8 cellular contexts compared by ENCODE assay signal in genomic region chr2:214410918-214411554, GRCh38. TPM values are rescaled to one million over a fixed set of nuclear protein-coding genes. Genes with fewer than 3 reads are reported as not detected.
A peak's percentile ranks its signal among the peaks of the same experiment; 100 is the strongest.
DNase-seq lines count a peak whose midpoint lies in the region; ATAC-seq and TF ChIP-seq lines count a peak whose summit lies in the region.

VWC2L (plus strand) TSS chr2:214411054; CDS start chr2:214414194, 3,140 bp downstream.

- no peaks in the 10 kb centered on the region for H3K36me3 ChIP-seq in stomach

- no peak within 1 kb of the TSS for H3K27ac ChIP-seq in 22Rv1
- no peak within 1 kb of the TSS for H3K27ac ChIP-seq in RWPE1
- H3K27ac ChIP-seq in stomach, result no peak within 1 kb of the TSS

- 14 to 17% (median 16%) methylated on average over 19 of the region's 19 CpGs for WGBS in stomach, 5 donors

- no peaks in the 10 kb centered on the region for H3K4me1 ChIP-seq in stomach

- DNase-seq in GM12865 (ENCODE audit: low read depth), result peak; percentile 67
- DNase-seq in Jurkat, Clone E6-1 (ENCODE audit: low read depth, low spot score), result peak; percentile 44
- DNase-seq in RWPE1 (ENCODE audit: low spot score), result peak; percentile 57
- DNase-seq in cardiac fibroblast (ENCODE audit: low read depth in 2 of 2), result peak; percentile 75 to 76
- peak; percentile 73 for DNase-seq in kidney tubule cell (ENCODE audit: low spot score)
- peak; percentile 37 for DNase-seq in stomach

- POLR2A ChIA-PET in RWPE1 (lab: Yijun Ruan, JAX; ENCODE audit: low non-redundant PET), result no interaction called here

- no peak for ATAC-seq in GM19397 (IDR thresholded peaks at IDR 0.05; ENCODE audit: unreplicated experiment)

- H3K27me3 ChIP-seq in stomach, result no peaks in the 10 kb centered on the region

- no peaks in the 10 kb centered on the region for H3K9me3 ChIP-seq in stomach

- TF ChIP-seq CTCF in 22Rv1 (IDR thresholded peaks at IDR 0.05), result 0 out of 2 replicates have a peak, but pooled peaks have one; percentile 29
- TF ChIP-seq CTCF in GM12865 (IDR thresholded peaks at IDR 0.05; ENCODE audit: insufficient read depth, low read depth, low read length, missing control alignments), result no peak
- no peak for TF ChIP-seq CTCF in RWPE1 (conservative IDR thresholded peaks at IDR 0.05; ENCODE audit: low read depth)
- no peak for TF ChIP-seq CTCF in cardiac fibroblast (IDR thresholded peaks at IDR 0.05; ENCODE audit: low read depth, low read length)
- TF ChIP-seq CTCF in stomach (IDR thresholded peaks at IDR 0.05), result no peak

- H3K4me3 ChIP-seq in GM12865 (ENCODE audit: low read depth, low read length) (no peak within 1 kb of the TSS), cardiac fibroblast (replicated peaks in 1 of 2; ENCODE audit: low read depth in 2 of 2, low read length in 2 of 2) (no peak within 1 kb of the TSS), stomach (no peak within 1 kb of the TSS)
- H3K4me3 ChIP-seq in Jurkat, Clone E6-1 (ENCODE audit: low read length), result no peak within 1 kb of the TSS

- CTCF ChIA-PET in RWPE1 (lab: Yijun Ruan, JAX), result no interaction called here

- no peak for TF ChIP-seq POLR2A in stomach (IDR thresholded peaks at IDR 0.05)

- intact Hi-C loops in stomach (cut with DNase I; ENCODE audit: low total_unique reads), result no loop called here

- no peak for TF ChIP-seq EP300 in stomach (IDR thresholded peaks at IDR 0.05)

RNA-seq across cellular contexts. Expression of gene VWC2L, which starts in this region (rescaled TPM):
- not detected for polyA plus RNA-seq in Jurkat, Clone E6-1 (2012; ENCODE audit: insufficient read depth, insufficient read length)
- under 1 TPM in 1 of 5 donors, not detected in 4; 0.55 TPM for total RNA-seq in stomach
- not detected for polyA plus RNA-seq in stomach

Comparison
In these comparisons a context has a peak if more than half of its experiments do, and no peak if none do; other contexts are left out.
1. Peak in DNase-seq in stomach; RNA of the gene not detected or under 1 TPM.